ENCODE assay signal across 8 cellular contexts in genomic region chr2:191811807-191812602, GRCh38. TPM values are rescaled to one million over a fixed set of nuclear protein-coding genes. Genes with fewer than 3 reads are reported as not detected.
DNase-seq lines count a peak whose midpoint lies in the region; TF ChIP-seq lines count a peak whose summit lies in the region.

No MANE protein-coding gene starts in this region.

- H2AFZ ChIP-seq in Loucy (ENCODE audit: low read length) (peak overlapping the region; percentile 72), mammary epithelial cell (ENCODE audit: low read depth, low read length) (no peak overlapping the region)

- no peak overlapping the region for H3K9ac ChIP-seq in Loucy (ENCODE audit: low read depth, low read length, poor library complexity, severe bottlenecking)
- H3K9ac ChIP-seq in SK-N-MC (ENCODE audit: insufficient read length) = peak overlapping the region; percentile 8
- H3K9ac ChIP-seq in mammary epithelial cell (ENCODE audit: insufficient read depth, low read length) = no peak overlapping the region

- H3K4me2 ChIP-seq in Loucy (ENCODE audit: low read depth, low read length, poor library complexity, severe bottlenecking) (peak overlapping the region; percentile 23), mammary epithelial cell (ENCODE audit: insufficient read depth, low read depth, low read length) (no peak overlapping the region)

- no peaks in the 10 kb centered on the region for H3F3A ChIP-seq in Loucy (ENCODE audit: low read depth)

- H3K4me3 ChIP-seq in H7 (ENCODE audit: insufficient read depth, low read depth, low read length) (no peak overlapping the region), Loucy (ENCODE audit: low read length, poor library complexity, severe bottlenecking) (no peak overlapping the region), SK-N-MC (peak overlapping the region; percentile 21; the same call in 1 of the 2 replicates), mammary epithelial cell (replicated peaks in 1 of 3; ENCODE audit: insufficient read depth in 1 of 3, low read depth in 2 of 3, low read length in 3 of 3) (no peak overlapping the region)

- no peaks in the 10 kb centered on the region for H3K9me2 ChIP-seq in Loucy (replicated peaks; ENCODE audit: low read depth, low read length)

- in situ Hi-C loops in mammary epithelial cell (cut with MboI; ENCODE audit: low sequenced_read_pairs in 2 of 2) = loop anchor here (5.0 to 25.0 kb wide), 2 partner anchors 350 to 475 kb away; no protein-coding TSS in a partner anchor

- H3K36me3 ChIP-seq in H7 (replicated peaks; ENCODE audit: control insufficient read depth, insufficient read depth, low read length) = no peaks in the 10 kb centered on the region
- no peaks in the 10 kb centered on the region for H3K36me3 ChIP-seq in Loucy (ENCODE audit: insufficient read depth, low read length)
- H3K36me3 ChIP-seq in SK-N-MC (ENCODE audit: insufficient read depth, low read length) = no peaks in the 10 kb centered on the region
- no peaks in the 10 kb centered on the region for H3K36me3 ChIP-seq in mammary epithelial cell (ENCODE audit: insufficient read depth, low read length)

- no peaks in the 10 kb centered on the region for H3K79me2 ChIP-seq in Loucy (ENCODE audit: insufficient read depth, low read length)
- H3K79me2 ChIP-seq in mammary epithelial cell (ENCODE audit: insufficient read depth, low read length) = no peaks in the 10 kb centered on the region

- H3K9me3 ChIP-seq in Loucy (ENCODE audit: insufficient read depth, low read depth, low read length) (no peaks in the 10 kb centered on the region), SK-N-MC (ENCODE audit: low read depth, low read length) (no peaks in the 10 kb centered on the region), mammary epithelial cell (replicated peaks; ENCODE audit: insufficient read depth, low read length) (no peaks in the 10 kb centered on the region)

- CTCF ChIA-PET in mammary epithelial cell (lab: Charles Lee; ENCODE audit: low non-redundant PET) = interaction anchor here (0.7 to 1.5 kb wide), 2 partner anchors 350 to 463 kb away, joined by 3 to 30 read pairs; no protein-coding TSS in a partner anchor

- peak; percentile 2 for DNase-seq in NK-92 treated with Interleukin-12 subunit alpha and Interleukin-12 subunit beta, amount 100 ng/mL, for 24 hours (lab: John Stamatoyannopoulos, UW)
- DNase-seq in NK-92 (lab: John Stamatoyannopoulos, UW; ENCODE audit: unreplicated experiment) (no peak), H7 (peak; percentile 22), SK-N-MC (ENCODE audit: low read depth, low spot score) (peak; percentile 73), mammary epithelial cell (peak; percentile 38), islet precursor cell (peak; percentile 70)
- peak in 3 of 4 experiments; percentile 2 to 15 (median 7) for DNase-seq in stimulated activated CD4-positive, alpha-beta T cell treated with anti-CD3 and anti-CD28 coated beads, Interleukin-1b, Interleukin-23, amount 100 ng/mL, for 24 hours (ENCODE audit: low read depth in 4 of 4, low spot score in 1 of 4)

- no TSS peak for BruUV-seq in mammary epithelial cell (replicated peaks; lab: Mats Ljungman, UMichigan)

- dilution Hi-C loops in mammary epithelial cell (cut with HindIII; ENCODE audit: low sequenced_read_pairs) = no loop called here

- no peaks in the 10 kb centered on the region for H3K4me1 ChIP-seq in Loucy (ENCODE audit: insufficient read depth, low read length, poor library complexity, severe bottlenecking)
- H3K4me1 ChIP-seq in mammary epithelial cell (ENCODE audit: insufficient read depth, low read length) = no peaks in the 10 kb centered on the region

- H3K27me3 ChIP-seq in H7 (ENCODE audit: control insufficient read depth, insufficient read depth, low read length) (no peaks in the 10 kb centered on the region), Loucy (ENCODE audit: insufficient read depth, low read length, poor library complexity, severe bottlenecking) (no peaks in the 10 kb centered on the region), mammary epithelial cell (ENCODE audit: insufficient read depth, low read length) (no peaks in the 10 kb centered on the region)

- intact Hi-C loops in mammary epithelial cell (cut with micrococcal nuclease) = loop anchor here (1.0 kb wide), 4 partner anchors 57 to 474 kb away; no protein-coding TSS in a partner anchor

- H4K20me1 ChIP-seq in Loucy (ENCODE audit: insufficient read depth, low read length, poor library complexity, severe bottlenecking) = no peaks in the 10 kb centered on the region
- H4K20me1 ChIP-seq in mammary epithelial cell (ENCODE audit: insufficient read depth, low read length) = no peaks in the 10 kb centered on the region

- TF ChIP-seq CTCF in Loucy (conservative IDR thresholded peaks at IDR 0.05; ENCODE audit: low read length) = peak; percentile 94
- TF ChIP-seq CTCF in mammary epithelial cell (conservative IDR thresholded peaks at IDR 0.05 in 1 of 2, IDR thresholded peaks at IDR 0.05 in 1 of 2; ENCODE audit: extremely low read depth in 1 of 2, insufficient read depth in 1 of 2, low read depth in 1 of 2, low read length in 2 of 2) = peak; percentile 88 to 91

- WGBS in mammary epithelial cell (ENCODE audit: low coverage, missing lambda C conversion rate) = 47% methylated on average over 9 of the region's 9 CpGs

- 0 out of 2 replicates have a peak overlapping the region, but pooled peaks have one; percentile 7 for H3K27ac ChIP-seq in SK-N-MC
- no peak overlapping the region for H3K27ac ChIP-seq in mammary epithelial cell (ENCODE audit: insufficient read depth, low read depth, low read length)

RNA-seq across cellular contexts. Expression of gene CAVIN2, which starts 34.9 kb away (rescaled TPM):
- total RNA-seq in H7 (2014; rRNA removed; shearing (Covaris generic)) = 0.03 TPM in 1 of 2 replicates, not detected in the other
- total RNA-seq in mammary epithelial cell = 10 to 100 TPM in 1 of 2 donors, 1 to 10 TPM in 1; 9.4 to 10.2 TPM
- polyA plus RNA-seq in mammary epithelial cell = 20.7 TPM
- 16.0 TPM for polyA minus RNA-seq in mammary epithelial cell

Comparison
In these comparisons a context has a peak if more than half of its experiments do, and no peak if none do; other contexts are left out.
1. RNA of gene CAVIN2, which starts 34.9 kb away (total RNA-seq): 9.4 to 10.2 TPM in mammary epithelial cell; 0.03 TPM in H7; every median in the first group is over 10 times any median in the second.